Comparison of ENCODE assay signal across 1 cellular context in genomic region chr11:112086422-112087191, GRCh38.
TF ChIP-seq lines count a peak whose summit lies in the region.

Gene SDHD (plus strand): TSS chr11:112086873. CDS start chr11:112086908, 35 bp downstream.
A gene with protein sequence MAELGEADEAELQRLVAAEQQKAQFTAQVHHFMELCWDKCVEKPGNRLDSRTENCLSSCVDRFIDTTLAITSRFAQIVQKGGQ (minus strand): TSS chr11:112086756. CDS start chr11:112086723, 33 bp downstream.

TF ChIP-seq in HepG2, 621 proteins besides CTCF, POLR2A, EP300 and RAD21 (continued from another document and continues in another):
- TF ChIP-seq, protein P1, sequence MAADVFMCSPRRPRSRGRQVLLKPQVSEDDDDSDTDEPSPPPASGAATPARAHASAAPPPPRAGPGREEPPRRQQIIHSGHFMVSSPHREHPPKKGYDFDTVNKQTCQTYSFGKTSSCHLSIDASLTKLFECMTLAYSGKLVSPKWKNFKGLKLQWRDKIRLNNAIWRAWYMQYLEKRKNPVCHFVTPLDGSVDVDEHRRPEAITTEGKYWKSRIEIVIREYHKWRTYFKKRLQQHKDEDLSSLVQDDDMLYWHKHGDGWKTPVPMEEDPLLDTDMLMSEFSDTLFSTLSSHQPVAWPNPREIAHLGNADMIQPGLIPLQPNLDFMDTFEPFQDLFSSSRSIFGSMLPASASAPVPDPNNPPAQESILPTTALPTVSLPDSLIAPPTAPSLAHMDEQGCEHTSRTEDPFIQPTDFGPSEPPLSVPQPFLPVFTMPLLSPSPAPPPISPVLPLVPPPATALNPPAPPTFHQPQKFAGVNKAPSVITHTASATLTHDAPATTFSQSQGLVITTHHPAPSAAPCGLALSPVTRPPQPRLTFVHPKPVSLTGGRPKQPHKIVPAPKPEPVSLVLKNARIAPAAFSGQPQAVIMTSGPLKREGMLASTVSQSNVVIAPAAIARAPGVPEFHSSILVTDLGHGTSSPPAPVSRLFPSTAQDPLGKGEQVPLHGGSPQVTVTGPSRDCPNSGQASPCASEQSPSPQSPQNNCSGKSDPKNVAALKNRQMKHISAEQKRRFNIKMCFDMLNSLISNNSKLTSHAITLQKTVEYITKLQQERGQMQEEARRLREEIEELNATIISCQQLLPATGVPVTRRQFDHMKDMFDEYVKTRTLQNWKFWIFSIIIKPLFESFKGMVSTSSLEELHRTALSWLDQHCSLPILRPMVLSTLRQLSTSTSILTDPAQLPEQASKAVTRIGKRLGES (CRISPR knock-in tag; IDR thresholded peaks at IDR 0.05; ENCODE audit: borderline replicate concordance) = no peak
- TF ChIP-seq ZNF253 (CRISPR knock-in tag; IDR thresholded peaks at IDR 0.05; ENCODE audit: borderline replicate concordance) = 0 out of 2 replicates have a peak, but pooled peaks have one; percentile 62
- TF ChIP-seq ZNF589 (CRISPR knock-in tag; conservative IDR thresholded peaks at IDR 0.05) = peak; percentile 86
- peak; percentile 74 for TF ChIP-seq TARDBP (CRISPR knock-in tag; IDR thresholded peaks at IDR 0.05)
- TF ChIP-seq ZNF224 (CRISPR knock-in tag; IDR thresholded peaks at IDR 0.05) = peak; percentile 63; the same call in 1 of the 2 replicates
- TF ChIP-seq TBX2 (CRISPR knock-in tag; IDR thresholded peaks at IDR 0.05; ENCODE audit: borderline replicate concordance) = peak; percentile 73; the same call in 1 of the 2 replicates
- TF ChIP-seq IRF9 (CRISPR knock-in tag; IDR thresholded peaks at IDR 0.05; ENCODE audit: borderline replicate concordance) = peak; percentile 87
- no peak for TF ChIP-seq SRY (CRISPR knock-in tag; IDR thresholded peaks at IDR 0.05)
- no peak for TF ChIP-seq NR1H2 (CRISPR knock-in tag; IDR thresholded peaks at IDR 0.05; ENCODE audit: borderline replicate concordance, low read depth)
- TF ChIP-seq EZH2 (conservative IDR thresholded peaks at IDR 0.05; ENCODE audit: low read depth, low read length) = no peak
- TF ChIP-seq, protein P2, sequence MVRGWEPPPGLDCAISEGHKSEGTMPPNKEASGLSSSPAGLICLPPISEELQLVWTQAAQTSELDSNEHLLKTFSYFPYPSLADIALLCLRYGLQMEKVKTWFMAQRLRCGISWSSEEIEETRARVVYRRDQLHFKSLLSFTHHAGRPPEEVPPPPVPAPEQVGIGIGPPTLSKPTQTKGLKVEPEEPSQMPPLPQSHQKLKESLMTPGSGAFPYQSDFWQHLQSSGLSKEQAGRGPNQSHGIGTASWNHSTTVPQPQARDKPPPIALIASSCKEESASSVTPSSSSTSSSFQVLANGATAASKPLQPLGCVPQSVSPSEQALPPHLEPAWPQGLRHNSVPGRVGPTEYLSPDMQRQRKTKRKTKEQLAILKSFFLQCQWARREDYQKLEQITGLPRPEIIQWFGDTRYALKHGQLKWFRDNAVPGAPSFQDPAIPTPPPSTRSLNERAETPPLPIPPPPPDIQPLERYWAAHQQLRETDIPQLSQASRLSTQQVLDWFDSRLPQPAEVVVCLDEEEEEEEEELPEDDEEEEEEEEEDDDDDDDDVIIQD (CRISPR knock-in tag; IDR thresholded peaks at IDR 0.05; ENCODE audit: low read depth) = 0 out of 2 replicates have a peak, but pooled peaks have one; percentile 10
- TF ChIP-seq, protein P3, sequence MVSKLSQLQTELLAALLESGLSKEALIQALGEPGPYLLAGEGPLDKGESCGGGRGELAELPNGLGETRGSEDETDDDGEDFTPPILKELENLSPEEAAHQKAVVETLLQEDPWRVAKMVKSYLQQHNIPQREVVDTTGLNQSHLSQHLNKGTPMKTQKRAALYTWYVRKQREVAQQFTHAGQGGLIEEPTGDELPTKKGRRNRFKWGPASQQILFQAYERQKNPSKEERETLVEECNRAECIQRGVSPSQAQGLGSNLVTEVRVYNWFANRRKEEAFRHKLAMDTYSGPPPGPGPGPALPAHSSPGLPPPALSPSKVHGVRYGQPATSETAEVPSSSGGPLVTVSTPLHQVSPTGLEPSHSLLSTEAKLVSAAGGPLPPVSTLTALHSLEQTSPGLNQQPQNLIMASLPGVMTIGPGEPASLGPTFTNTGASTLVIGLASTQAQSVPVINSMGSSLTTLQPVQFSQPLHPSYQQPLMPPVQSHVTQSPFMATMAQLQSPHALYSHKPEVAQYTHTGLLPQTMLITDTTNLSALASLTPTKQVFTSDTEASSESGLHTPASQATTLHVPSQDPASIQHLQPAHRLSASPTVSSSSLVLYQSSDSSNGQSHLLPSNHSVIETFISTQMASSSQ (IDR thresholded peaks at IDR 0.05; ENCODE audit: low read depth) = no peak
- TF ChIP-seq, protein P3 (CRISPR knock-in tag; IDR thresholded peaks at IDR 0.05; ENCODE audit: borderline replicate concordance) = peak; percentile 34; the same call in 1 of the 2 replicates
- TF ChIP-seq, protein P4, sequence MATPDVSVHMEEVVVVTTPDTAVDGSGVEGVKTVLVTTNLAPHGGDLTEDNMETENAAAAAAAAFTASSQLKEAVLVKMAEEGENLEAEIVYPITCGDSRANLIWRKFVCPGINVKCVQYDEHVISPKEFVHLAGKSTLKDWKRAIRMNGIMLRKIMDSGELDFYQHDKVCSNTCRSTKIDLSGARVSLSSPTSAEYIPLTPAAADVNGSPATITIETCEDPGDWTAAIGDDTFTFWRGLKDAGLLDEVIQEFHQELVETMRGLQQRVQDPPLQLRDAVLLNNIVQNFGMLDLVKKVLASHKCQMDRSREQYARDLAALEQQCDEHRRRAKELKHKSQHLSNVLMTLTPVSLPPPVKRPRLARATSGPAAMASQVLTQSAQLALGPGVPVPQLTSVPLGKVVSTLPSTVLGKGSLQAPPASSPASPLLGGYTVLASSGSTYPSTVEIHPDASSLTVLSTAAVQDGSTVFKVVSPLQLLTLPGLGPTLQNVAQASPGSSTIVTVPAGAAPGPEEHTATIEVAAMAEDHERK (CRISPR knock-in tag; IDR thresholded peaks at IDR 0.05; ENCODE audit: low read depth) = no peak; the same call in 1 of the 2 replicates
- TF ChIP-seq SMARCE1 (IDR thresholded peaks at IDR 0.05; ENCODE audit: borderline replicate concordance) = no peak
- TF ChIP-seq JUNB (CRISPR knock-in tag; IDR thresholded peaks at IDR 0.05; ENCODE audit: borderline replicate concordance) = no peak; the same call in 1 of the 2 replicates
- peak; percentile 66; the same call in 1 of the 2 replicates for TF ChIP-seq ZNF335 (CRISPR knock-in tag; IDR thresholded peaks at IDR 0.05)
- peak; percentile 57; the same call in 1 of the 2 replicates for TF ChIP-seq ZNF567 (CRISPR knock-in tag; IDR thresholded peaks at IDR 0.05; ENCODE audit: borderline replicate concordance)
- no peak for TF ChIP-seq MAFF (IDR thresholded peaks at IDR 0.05; ENCODE audit: low read depth, low read length)
- no peak for TF ChIP-seq ZNF513 (CRISPR knock-in tag; conservative IDR thresholded peaks at IDR 0.05)
- TF ChIP-seq, protein P5, sequence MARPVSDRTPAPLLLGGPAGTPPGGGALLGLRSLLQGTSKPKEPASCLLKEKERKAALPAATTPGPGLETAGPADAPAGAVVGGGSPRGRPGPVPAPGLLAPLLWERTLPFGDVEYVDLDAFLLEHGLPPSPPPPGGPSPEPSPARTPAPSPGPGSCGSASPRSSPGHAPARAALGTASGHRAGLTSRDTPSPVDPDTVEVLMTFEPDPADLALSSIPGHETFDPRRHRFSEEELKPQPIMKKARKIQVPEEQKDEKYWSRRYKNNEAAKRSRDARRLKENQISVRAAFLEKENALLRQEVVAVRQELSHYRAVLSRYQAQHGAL (CRISPR knock-in tag; IDR thresholded peaks at IDR 0.05; ENCODE audit: not compliant biosample characterization) = no peak
- TF ChIP-seq ATF2 (CRISPR knock-in tag; IDR thresholded peaks at IDR 0.05) = peak; percentile 72
- TF ChIP-seq ZNF362 (CRISPR knock-in tag; IDR thresholded peaks at IDR 0.05; ENCODE audit: borderline replicate concordance) = 0 out of 2 replicates have a peak, but pooled peaks have one; percentile 19
- TF ChIP-seq CAMTA2 (CRISPR knock-in tag; IDR thresholded peaks at IDR 0.05; ENCODE audit: borderline replicate concordance) = peak; percentile 48; the same call in 1 of the 2 replicates
- TF ChIP-seq ZNF607 (CRISPR knock-in tag; IDR thresholded peaks at IDR 0.05; ENCODE audit: borderline replicate concordance) = 0 out of 2 replicates have a peak, but pooled peaks have one; percentile 34
- peak; percentile 91 for TF ChIP-seq ESRRA (CRISPR knock-in tag; IDR thresholded peaks at IDR 0.05; ENCODE audit: low read depth)
- no peak; the same call in 1 of the 2 replicates for TF ChIP-seq ZNF652 (CRISPR knock-in tag; IDR thresholded peaks at IDR 0.05; ENCODE audit: borderline replicate concordance, low read depth)
- TF ChIP-seq JUND (CRISPR knock-in tag; IDR thresholded peaks at IDR 0.05) = 0 out of 2 replicates have a peak, but pooled peaks have one; percentile 39
- no peak for TF ChIP-seq ZNF691 (CRISPR knock-in tag; IDR thresholded peaks at IDR 0.05; ENCODE audit: borderline replicate concordance, low read depth)
- TF ChIP-seq RBM39 (IDR thresholded peaks at IDR 0.05; ENCODE audit: low read depth, low read length, poor library complexity, severe bottlenecking) = no peak
- TF ChIP-seq ZFP37 (CRISPR knock-in tag; IDR thresholded peaks at IDR 0.05; ENCODE audit: borderline replicate concordance) = no peak
- TF ChIP-seq FOSL1 (CRISPR knock-in tag; IDR thresholded peaks at IDR 0.05; ENCODE audit: borderline replicate concordance) = no peak
- TF ChIP-seq ZNF678 (CRISPR knock-in tag; IDR thresholded peaks at IDR 0.05) = no peak
- peak; percentile 81; the same call in 1 of the 2 replicates for TF ChIP-seq ZNF44 (CRISPR knock-in tag; IDR thresholded peaks at IDR 0.05)
- 0 out of 2 replicates have a peak, but pooled peaks have one; percentile 44 for TF ChIP-seq ZNF564 (CRISPR knock-in tag; IDR thresholded peaks at IDR 0.05)
- peak; percentile 45; the same call in 1 of the 2 replicates for TF ChIP-seq TBX3 (IDR thresholded peaks at IDR 0.05; ENCODE audit: borderline replicate concordance)
- TF ChIP-seq ZNF569 (CRISPR knock-in tag; IDR thresholded peaks at IDR 0.05; ENCODE audit: borderline replicate concordance) = 0 out of 2 replicates have a peak, but pooled peaks have one; percentile 33
- peak; percentile 36; the same call in 1 of the 2 replicates for TF ChIP-seq ZNF232 (CRISPR knock-in tag; IDR thresholded peaks at IDR 0.05; ENCODE audit: borderline replicate concordance)
- TF ChIP-seq JDP2 (CRISPR knock-in tag; IDR thresholded peaks at IDR 0.05; ENCODE audit: borderline replicate concordance) = no peak; the same call in 1 of the 2 replicates
- TF ChIP-seq FLYWCH1 (CRISPR knock-in tag; IDR thresholded peaks at IDR 0.05) = no peak
- no peak for TF ChIP-seq ZFAT (CRISPR knock-in tag; conservative IDR thresholded peaks at IDR 0.05)
- peak; percentile 24; the same call in 1 of the 2 replicates for TF ChIP-seq FOSL2 (CRISPR knock-in tag; IDR thresholded peaks at IDR 0.05)
- TF ChIP-seq SP2 (CRISPR knock-in tag; IDR thresholded peaks at IDR 0.05) = peak; percentile 88
- TF ChIP-seq ELF1 (CRISPR knock-in tag; IDR thresholded peaks at IDR 0.05) = peak; percentile 98
